Comparison of ENCODE assay signal across 15 cellular contexts in the genomic region with DNA sequence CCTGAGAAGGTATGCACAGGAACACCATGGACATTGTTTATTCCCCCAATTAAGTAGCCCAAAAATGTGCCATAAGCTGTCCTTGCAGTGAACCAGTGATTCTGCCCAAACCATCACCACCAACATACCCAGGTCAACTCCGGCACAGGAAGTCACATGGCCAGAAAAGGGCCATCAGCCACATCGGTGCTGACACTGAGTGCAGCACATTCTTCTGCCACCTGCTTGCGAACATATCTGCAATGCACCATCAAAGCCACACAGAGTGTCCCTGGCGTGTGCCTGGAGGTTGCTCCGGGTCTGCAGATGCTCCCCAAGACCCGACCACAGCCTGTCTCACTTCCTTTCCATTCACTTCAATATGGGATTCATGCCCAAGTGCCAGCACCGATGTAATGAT. TPM values are rescaled to one million over a fixed set of nuclear protein-coding genes. Genes with fewer than 3 reads are reported as not detected.
DNase-seq lines count a peak whose midpoint lies in the region; ATAC-seq and TF ChIP-seq lines count a peak whose summit lies in the region.
"Had no signal": no experiment of that assay in that cellular context is flagged by ENCODE, and none has a peak within 500 bp of the region (broad histone marks: within the 10 kb centered on the region; RNA-seq: fewer than 3 reads in every experiment).

No MANE protein-coding gene starts in this region.

- H3K36me3 Mint-ChIP-seq in stimulated activated naive B cell treated with anti-CD40 and anti-IgM and Interleukin-4, amounts not matched to agents 10 μg/mL and 1 μg/mL and 100 μg/mL, for 72 hours: peaks cover 13 to 31% of the 10 kb centered on the region in 2 donors

- H3K4me2 ChIP-seq in OCI-LY1 (ENCODE audit: low read length) (no peak overlapping the region), PC-3 (ENCODE audit: low read length) (no peak overlapping the region)
- H3K4me2 ChIP-seq: hepatocyte had no signal

- CTCF ChIA-PET in PC-3 (lab: Charles Lee): no interaction called here

- no TSS peak for BruUV-seq in PC-3 (replicated peaks; lab: Mats Ljungman, UMichigan)

- H3K27me3 ChIP-seq in OCI-LY1 (ENCODE audit: insufficient read depth, low read length) (no peaks in the 10 kb centered on the region), PC-3 (ENCODE audit: low read length) (no peaks in the 10 kb centered on the region)
- H3K27me3 ChIP-seq: hepatocyte, pancreas had no signal

- H3K4me3 ChIP-seq in OCI-LY1 (ENCODE audit: low read depth, low read length, poor library complexity, severe bottlenecking) (no peak overlapping the region), PC-3 (ENCODE audit: low read length) (no peak overlapping the region)
- H3K4me3 ChIP-seq: hepatocyte, pancreas had no signal

- H3K79me2 ChIP-seq in OCI-LY1 (ENCODE audit: insufficient read depth, low read length): peaks cover 80% of the 10 kb centered on the region
- H3K79me2 ChIP-seq in PC-3 (ENCODE audit: low read length): no peaks in the 10 kb centered on the region
- H3K79me2 ChIP-seq: hepatocyte had no signal

- ATAC-seq in HG02943 (IDR thresholded peaks at IDR 0.05; ENCODE audit: low read depth, unreplicated experiment) (peak; percentile 67), PC-3 (no peak), HG02973 (IDR thresholded peaks at IDR 0.05; ENCODE audit: unreplicated experiment) (no peak)
- peak; percentile 72 to 75 for ATAC-seq in stimulated activated naive B cell treated with anti-CD40 and anti-IgM and Interleukin-4, amounts not matched to agents 10 μg/mL and 1 μg/mL and 100 μg/mL, for 72 hours (replicated peaks)
- ATAC-seq: left colon, pancreas had no signal

- H3K9me2 ChIP-seq in OCI-LY1 (ENCODE audit: low read depth, low read length): no peaks in the 10 kb centered on the region
- H3K9me2 ChIP-seq in PC-3 (replicated peaks; ENCODE audit: low read length): no peaks in the 10 kb centered on the region

- H3K4me3 Mint-ChIP-seq in stimulated activated naive B cell treated with anti-CD40 and anti-IgM and Interleukin-4, amounts not matched to agents 10 μg/mL and 1 μg/mL and 100 μg/mL, for 72 hours: peak overlapping the region in 1 of 2 donors; percentile 5
- H3K4me3 Mint-ChIP-seq: T-helper 1 cell treated with Interleukin-12 subunit alpha and Interleukin-12 subunit beta and Interleukin-4 antibody, amounts not matched to agents 30 μg/mL and 1 μg/mL, for 36 hours had no signal

- H3K9me3 Mint-ChIP-seq in stimulated activated naive B cell treated with anti-CD40 and anti-IgM and Interleukin-4, amounts not matched to agents 10 μg/mL and 1 μg/mL and 100 μg/mL, for 72 hours: no peaks in the 10 kb centered on the region
- H3K9me3 Mint-ChIP-seq: T-helper 1 cell treated with Interleukin-12 subunit alpha and Interleukin-12 subunit beta and Interleukin-4 antibody, amounts not matched to agents 30 μg/mL and 1 μg/mL, for 36 hours had no signal

- H4K20me1 ChIP-seq in OCI-LY1 (ENCODE audit: insufficient read depth, low read length): no peaks in the 10 kb centered on the region
- H4K20me1 ChIP-seq in PC-3 (ENCODE audit: low read length): no peaks in the 10 kb centered on the region

- H3K36me3 ChIP-seq in OCI-LY1 (ENCODE audit: insufficient read depth, low read length): peaks cover 90% of the 10 kb centered on the region
- no peaks in the 10 kb centered on the region for H3K36me3 ChIP-seq in PC-3 (ENCODE audit: low read depth, low read length)

- H3K27me3 Mint-ChIP-seq in stimulated activated naive B cell treated with anti-CD40 and anti-IgM and Interleukin-4, amounts not matched to agents 10 μg/mL and 1 μg/mL and 100 μg/mL, for 72 hours: no peaks in the 10 kb centered on the region

- H3K27ac ChIP-seq in OCI-LY1 (ENCODE audit: low read depth, low read length, poor library complexity, severe bottlenecking) (peak overlapping the region; percentile 28), PC-3 (ENCODE audit: low read length) (no peak overlapping the region)
- H3K27ac ChIP-seq: hepatocyte, pancreas had no signal

- POLR2A ChIA-PET in PC-3 (lab: Charles Lee; ENCODE audit: unreplicated experiment): no interaction called here

- H3K9me3 ChIP-seq in OCI-LY1 (ENCODE audit: low read length) (no peaks in the 10 kb centered on the region), PC-3 (ENCODE audit: low read length) (no peaks in the 10 kb centered on the region)
- H3K9me3 ChIP-seq: pancreas had no signal

- intact Hi-C loops in PC-3 (cut with micrococcal nuclease): no loop called here

- H2AFZ ChIP-seq in OCI-LY1 (ENCODE audit: low read length) (no peak overlapping the region), PC-3 (ENCODE audit: low read length) (no peak overlapping the region)
- H2AFZ ChIP-seq: hepatocyte had no signal

- DNase-seq in GM19238 (ENCODE audit: insufficient read length, low spot score): peak; percentile 33
- DNase-seq in stimulated activated naive B cell treated with anti-CD40 and anti-IgM and Interleukin-4, amounts not matched to agents 10 μg/mL and 1 μg/mL and 100 μg/mL, for 72 hours: no peak
- no peak for DNase-seq in PC-3
- no peak for DNase-seq in effector CD4-positive, alpha-beta T cell
- DNase-seq: activated naive CD4-positive, alpha-beta T cell treated with anti-CD3 and anti-CD28 coated beads, Interleukin-2, amount 50 U/mL, for 16 hours; C1 segment of cervical spinal cord; left colon; NCI-H69; pancreas had no signal

- peaks cover 42 to 48% of the 10 kb centered on the region in 2 donors for H3K4me1 Mint-ChIP-seq in stimulated activated naive B cell treated with anti-CD40 and anti-IgM and Interleukin-4, amounts not matched to agents 10 μg/mL and 1 μg/mL and 100 μg/mL, for 72 hours

- H3K4me1 ChIP-seq in OCI-LY1 (ENCODE audit: insufficient read depth, low read length, severe bottlenecking) (peaks cover 57% of the 10 kb centered on the region), PC-3 (ENCODE audit: insufficient read depth, low read length) (no peaks in the 10 kb centered on the region; the same call in 1 of the 2 replicates)

- H3K9ac ChIP-seq in OCI-LY1 (ENCODE audit: low read length) (no peak overlapping the region), PC-3 (ENCODE audit: low read length) (no peak overlapping the region)

- TF ChIP-seq CTCF in OCI-LY1 (IDR thresholded peaks at IDR 0.05; ENCODE audit: low read length) (no peak), PC-3 (conservative IDR thresholded peaks at IDR 0.05; ENCODE audit: low read depth, low read length) (no peak)

- no peaks in the 10 kb centered on the region for H3F3A ChIP-seq in OCI-LY1 (ENCODE audit: insufficient read depth, low read length)
- H3F3A ChIP-seq in PC-3 (ENCODE audit: low read length, unreplicated experiment): no peaks in the 10 kb centered on the region

- H3K27ac Mint-ChIP-seq in stimulated activated naive B cell treated with anti-CD40 and anti-IgM and Interleukin-4, amounts not matched to agents 10 μg/mL and 1 μg/mL and 100 μg/mL, for 72 hours: no peak overlapping the region
- H3K27ac Mint-ChIP-seq: T-helper 1 cell treated with Interleukin-12 subunit alpha and Interleukin-12 subunit beta and Interleukin-4 antibody, amounts not matched to agents 30 μg/mL and 1 μg/mL, for 36 hours had no signal

RNA-seq across cellular contexts. Expression of a gene that starts 37.6 kb away (rescaled TPM):
- 12.9 and 14.6 TPM in 2 replicates for total RNA-seq in PC-3 (2014; rRNA removed)
- total RNA-seq: M059J had no signal

Comparison
In these comparisons a context has a peak if more than half of its experiments do, and no peak if none do; other contexts are left out.
1. ATAC-seq: peak in HG02943 (single experiment) and stimulated activated naive B cell treated with anti-CD40 and anti-IgM and Interleukin-4, amounts not matched to agents 10 μg/mL and 1 μg/mL and 100 μg/mL, for 72 hours (2 of 2); none in PC-3 (single experiment) and HG02973 (single experiment).